Comparison of ENCODE assay signal across 8 cellular contexts in the genomic region with DNA sequence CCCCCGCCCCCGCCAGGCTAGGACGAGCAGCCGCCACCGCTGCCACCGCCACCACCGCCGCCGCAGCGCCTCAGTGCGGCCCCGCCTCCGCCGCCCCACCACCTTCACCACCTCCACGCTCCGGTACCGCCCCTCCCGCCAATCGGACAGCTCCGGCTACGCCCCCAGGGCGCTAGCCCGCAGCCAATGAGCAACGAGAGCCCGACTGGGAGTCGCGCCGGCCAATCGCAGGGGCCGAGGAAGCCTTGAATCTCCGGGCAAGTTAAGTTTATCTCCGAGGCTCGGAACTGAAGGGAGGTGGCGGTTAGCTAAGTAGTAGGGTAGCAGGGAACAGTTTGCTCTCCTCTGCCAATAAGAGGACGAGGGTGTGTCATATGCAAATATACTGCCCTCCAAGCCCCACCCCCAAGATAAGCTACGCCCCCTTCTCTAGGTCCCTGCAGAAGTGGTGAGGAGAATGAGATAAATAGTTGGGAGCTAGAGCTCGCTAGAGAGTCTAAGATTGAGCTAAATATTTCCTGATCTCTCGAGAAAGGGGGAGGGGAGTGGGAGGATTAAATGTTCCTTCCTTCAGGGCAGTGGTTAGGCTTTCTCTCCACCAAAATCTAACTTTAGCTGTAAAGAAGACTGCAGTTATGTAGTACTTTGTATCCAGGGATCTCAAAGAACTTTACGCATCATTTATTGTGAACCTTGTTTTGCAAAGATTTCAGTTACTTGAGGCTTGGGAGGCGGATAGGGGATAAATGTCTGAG. TPM values are rescaled to one million over a fixed set of nuclear protein-coding genes. Genes with fewer than 3 reads are reported as not detected.
DNase-seq lines count a peak whose midpoint lies in the region; ATAC-seq and TF ChIP-seq lines count a peak whose summit lies in the region.

A gene with protein sequence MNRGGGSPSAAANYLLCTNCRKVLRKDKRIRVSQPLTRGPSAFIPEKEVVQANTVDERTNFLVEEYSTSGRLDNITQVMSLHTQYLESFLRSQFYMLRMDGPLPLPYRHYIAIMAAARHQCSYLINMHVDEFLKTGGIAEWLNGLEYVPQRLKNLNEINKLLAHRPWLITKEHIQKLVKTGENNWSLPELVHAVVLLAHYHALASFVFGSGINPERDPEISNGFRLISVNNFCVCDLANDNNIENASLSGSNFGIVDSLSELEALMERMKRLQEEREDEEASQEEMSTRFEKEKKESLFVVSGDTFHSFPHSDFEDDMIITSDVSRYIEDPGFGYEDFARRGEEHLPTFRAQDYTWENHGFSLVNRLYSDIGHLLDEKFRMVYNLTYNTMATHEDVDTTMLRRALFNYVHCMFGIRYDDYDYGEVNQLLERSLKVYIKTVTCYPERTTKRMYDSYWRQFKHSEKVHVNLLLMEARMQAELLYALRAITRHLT (minus strand): TSS at position 77 of the 755 bp plus-strand sequence. CDS start 342 bp downstream, outside the sequence.

- peaks cover 1 to 35% (median 22%) of the 10 kb centered on the region in 4 donors for H3K4me1 ChIP-seq in liver (ENCODE audit: control insufficient read depth in 4 of 4, insufficient read depth in 4 of 4, low read length in 3 of 4)

- peak within 1 kb of the TSS; percentile 85 for H3K27ac Mint-ChIP-seq in activated CD4-positive, alpha-beta memory T cell treated with anti-CD3 and anti-CD28 coated beads for 36 hours

- peak in 32 of 56 donors; percentile 2 to 47 (median 22) for TF ChIP-seq CTCF in dorsolateral prefrontal cortex (IDR thresholded peaks at IDR 0.05 in 54 of 56, conservative IDR thresholded peaks at IDR 0.05 in 2 of 56; ENCODE audit: low read depth in 1 of 56, partially characterized antibody in 56 of 56)
- no peak for TF ChIP-seq CTCF in liver (IDR thresholded peaks at IDR 0.05; ENCODE audit: low read depth, low read length, missing input control)

- H3K27me3 ChIP-seq in dorsolateral prefrontal cortex: no peaks in the 10 kb centered on the region
- no peaks in the 10 kb centered on the region for H3K27me3 ChIP-seq in liver (ENCODE audit: control insufficient read depth in 4 of 4, insufficient read depth in 4 of 4, low read length in 3 of 4)

- H3K27ac ChIP-seq in dorsolateral prefrontal cortex: peak within 1 kb of the TSS; percentile 59 to 99 (median 95)
- peak within 1 kb of the TSS; percentile 64 to 86 for H3K27ac ChIP-seq in liver (ENCODE audit: low read depth in 1 of 2, low read length in 2 of 2)

- no peaks in the 10 kb centered on the region for H3K36me3 ChIP-seq in liver (ENCODE audit: control insufficient read depth in 4 of 4, insufficient read depth in 3 of 4, low read depth in 1 of 4, low read length in 3 of 4)

- TF ChIP-seq RAD21 in liver (IDR thresholded peaks at IDR 0.05): peak; percentile 71 to 73

- WGBS in liver: 1% methylated on average over 40 of the region's 40 CpGs

- peaks cover 53% of the 10 kb centered on the region for H3K4me1 Mint-ChIP-seq in activated CD4-positive, alpha-beta memory T cell treated with anti-CD3 and anti-CD28 coated beads for 36 hours (ENCODE audit: low read depth)

- H3K27me3 Mint-ChIP-seq in activated CD4-positive, alpha-beta memory T cell treated with anti-CD3 and anti-CD28 coated beads for 36 hours: no peaks in the 10 kb centered on the region

- H3K9me3 ChIP-seq in liver (ENCODE audit: control insufficient read depth in 4 of 4, low read length in 3 of 4): no peaks in the 10 kb centered on the region

- H3K4me3 Mint-ChIP-seq in activated CD4-positive, alpha-beta memory T cell treated with anti-CD3 and anti-CD28 coated beads for 36 hours: no peak within 1 kb of the TSS

- no peaks in the 10 kb centered on the region for H3K36me3 Mint-ChIP-seq in activated CD4-positive, alpha-beta memory T cell treated with anti-CD3 and anti-CD28 coated beads for 36 hours

- intact Hi-C loops in activated CD4-positive, alpha-beta memory T cell treated with anti-CD3 and anti-CD28 coated beads for 36 hours (cut with micrococcal nuclease): loop anchor here (1.0 to 10.0 kb wide), 12 partner anchors 23 to 973 kb away; a partner anchor contains a TSS
- intact Hi-C loops in dorsolateral prefrontal cortex (cut with DNase I): loop anchor here (2.0 to 10.0 kb wide), 9 partner anchors 23 to 533 kb away; a partner anchor contains a TSS

- H3K4me3 ChIP-seq in dorsolateral prefrontal cortex: peak within 1 kb of the TSS; percentile 65 to 96 (median 87)
- H3K4me3 ChIP-seq in liver (ENCODE audit: low read depth in 1 of 3, low read length in 3 of 3): peak within 1 kb of the TSS; percentile 72 to 94 (median 87)

- POLR2A ChIA-PET in activated CD4-positive, alpha-beta memory T cell treated with anti-CD3 and anti-CD28 coated beads for 36 hours (lab: Charles Lee): interaction anchor here (0.7 to 3.5 kb wide), 12 partner anchors 10 to 559 kb away, joined by 3 to 17 read pairs (median 3); a partner anchor contains a TSS

- H3K9ac ChIP-seq in liver (ENCODE audit: low read depth in 1 of 2, low read length in 2 of 2): peak within 1 kb of the TSS; percentile 68 to 76

- CTCF ChIA-PET in activated CD4-positive, alpha-beta memory T cell treated with anti-CD3 and anti-CD28 coated beads for 36 hours (lab: Charles Lee): interaction anchor here (0.6 to 5.2 kb wide), 19 partner anchors 10 to 559 kb away, joined by 3 to 59 read pairs (median 4); a partner anchor contains a TSS

- no peaks in the 10 kb centered on the region for H3K9me3 Mint-ChIP-seq in activated CD4-positive, alpha-beta memory T cell treated with anti-CD3 and anti-CD28 coated beads for 36 hours

- DNase-seq in CD1c-positive myeloid dendritic cell (ENCODE audit: extremely low spot score) (peak; percentile 99), NCI-H82 (lab: John Stamatoyannopoulos, UW) (peak; percentile 98), dorsolateral prefrontal cortex (peak; percentile 90 to 100 (median 98))
- DNase-seq in activated CD4-positive, alpha-beta memory T cell treated with anti-CD3 and anti-CD28 coated beads for 36 hours: peak; percentile 99
- DNase-seq in stimulated activated CD4-positive, alpha-beta T cell treated with anti-CD3 and anti-CD28 coated beads, Interleukin-4, amount 100 ng/mL, for 1 hour: peak; percentile 98

- peak; percentile 92 for ATAC-seq in GM19438 (IDR thresholded peaks at IDR 0.05; ENCODE audit: low read depth, unreplicated experiment)
- peak; percentile 95 for ATAC-seq in HG03571 (IDR thresholded peaks at IDR 0.05; ENCODE audit: unreplicated experiment)

TF ChIP-seq in liver, 16 proteins besides CTCF, POLR2A, EP300 and RAD21 (continues in another document):
- no peak for TF ChIP-seq GABPA (IDR thresholded peaks at IDR 0.05 in 1 of 2, conservative IDR thresholded peaks at IDR 0.05 in 1 of 2)
- TF ChIP-seq SP1 (IDR thresholded peaks at IDR 0.05): peak; percentile 95
- TF ChIP-seq JUND (IDR thresholded peaks at IDR 0.05): peak; percentile 90 to 94
- no peak for TF ChIP-seq HNF4G (IDR thresholded peaks at IDR 0.05)
- TF ChIP-seq, protein P1, sequence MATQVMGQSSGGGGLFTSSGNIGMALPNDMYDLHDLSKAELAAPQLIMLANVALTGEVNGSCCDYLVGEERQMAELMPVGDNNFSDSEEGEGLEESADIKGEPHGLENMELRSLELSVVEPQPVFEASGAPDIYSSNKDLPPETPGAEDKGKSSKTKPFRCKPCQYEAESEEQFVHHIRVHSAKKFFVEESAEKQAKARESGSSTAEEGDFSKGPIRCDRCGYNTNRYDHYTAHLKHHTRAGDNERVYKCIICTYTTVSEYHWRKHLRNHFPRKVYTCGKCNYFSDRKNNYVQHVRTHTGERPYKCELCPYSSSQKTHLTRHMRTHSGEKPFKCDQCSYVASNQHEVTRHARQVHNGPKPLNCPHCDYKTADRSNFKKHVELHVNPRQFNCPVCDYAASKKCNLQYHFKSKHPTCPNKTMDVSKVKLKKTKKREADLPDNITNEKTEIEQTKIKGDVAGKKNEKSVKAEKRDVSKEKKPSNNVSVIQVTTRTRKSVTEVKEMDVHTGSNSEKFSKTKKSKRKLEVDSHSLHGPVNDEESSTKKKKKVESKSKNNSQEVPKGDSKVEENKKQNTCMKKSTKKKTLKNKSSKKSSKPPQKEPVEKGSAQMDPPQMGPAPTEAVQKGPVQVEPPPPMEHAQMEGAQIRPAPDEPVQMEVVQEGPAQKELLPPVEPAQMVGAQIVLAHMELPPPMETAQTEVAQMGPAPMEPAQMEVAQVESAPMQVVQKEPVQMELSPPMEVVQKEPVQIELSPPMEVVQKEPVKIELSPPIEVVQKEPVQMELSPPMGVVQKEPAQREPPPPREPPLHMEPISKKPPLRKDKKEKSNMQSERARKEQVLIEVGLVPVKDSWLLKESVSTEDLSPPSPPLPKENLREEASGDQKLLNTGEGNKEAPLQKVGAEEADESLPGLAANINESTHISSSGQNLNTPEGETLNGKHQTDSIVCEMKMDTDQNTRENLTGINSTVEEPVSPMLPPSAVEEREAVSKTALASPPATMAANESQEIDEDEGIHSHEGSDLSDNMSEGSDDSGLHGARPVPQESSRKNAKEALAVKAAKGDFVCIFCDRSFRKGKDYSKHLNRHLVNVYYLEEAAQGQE (IDR thresholded peaks at IDR 0.05): peak; percentile 64
- peak; percentile 64 to 74 for TF ChIP-seq RXRA (IDR thresholded peaks at IDR 0.05)
- TF ChIP-seq EGR1 (IDR thresholded peaks at IDR 0.05; ENCODE audit: low read depth in 2 of 2): no peak
- no peak for TF ChIP-seq FOXA2 (IDR thresholded peaks at IDR 0.05)
- TF ChIP-seq, protein P2, sequence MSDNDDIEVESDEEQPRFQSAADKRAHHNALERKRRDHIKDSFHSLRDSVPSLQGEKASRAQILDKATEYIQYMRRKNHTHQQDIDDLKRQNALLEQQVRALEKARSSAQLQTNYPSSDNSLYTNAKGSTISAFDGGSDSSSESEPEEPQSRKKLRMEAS (IDR thresholded peaks at IDR 0.05): peak; percentile 31
- TF ChIP-seq NR2F2 (IDR thresholded peaks at IDR 0.05): peak; percentile 9
- peak; percentile 74 for TF ChIP-seq TAF1 (conservative IDR thresholded peaks at IDR 0.05)

RNA-seq across cellular contexts. Expression of the gene that starts here (rescaled TPM):
- total RNA-seq in activated CD4-positive, alpha-beta memory T cell treated with anti-CD3 and anti-CD28 coated beads for 36 hours: 10 to 100 TPM; 13.9 to 15.5 TPM
- total RNA-seq in dorsolateral prefrontal cortex: 100 to 1,000 TPM in 100 of 120 experiments, 10 to 100 TPM in 20; 59.6 to 186 (median 116) TPM
- 10 to 100 TPM in 1 of 2 donors, 1 to 10 TPM in 1; 3.8 to 46.6 TPM for total RNA-seq in liver
- polyA plus RNA-seq in liver: 1 to 10 TPM in 1 of 2 donors, under 1 TPM in 1; 0.85 to 1.3 TPM

Comparison
In these comparisons a context has a peak if more than half of its experiments do, and no peak if none do; other contexts are left out.
1. Peak in every context shown above with its lines: DNase-seq, ATAC-seq, H3K4me3 ChIP-seq and H3K27ac ChIP-seq.